ENCODE assay signal across 11 cellular contexts in genomic region chr13:40653558-40654318, GRCh38. TPM values are rescaled to one million over a fixed set of nuclear protein-coding genes. Genes with fewer than 3 reads are reported as not detected.
DNase-seq lines count a peak whose midpoint lies in the region; ATAC-seq, FAIRE-seq and TF ChIP-seq lines count a peak whose summit lies in the region.
"Had no signal": no experiment of that assay in that cellular context is flagged by ENCODE, and none has a peak within 500 bp of the region (broad histone marks: within the 10 kb centered on the region; RNA-seq: fewer than 3 reads in every experiment).

No MANE protein-coding gene starts in this region.

- no peak overlapping the region for H2AFZ ChIP-seq in smooth muscle cell (ENCODE audit: low read depth)

- no peak overlapping the region for H3K4me3 ChIP-seq in smooth muscle cell
- H3K4me3 ChIP-seq: A549 had no signal

- peak overlapping the region; percentile 48 for H3K4me2 ChIP-seq in smooth muscle cell
- H3K4me2 ChIP-seq: A549 had no signal

- H3K79me2 ChIP-seq in smooth muscle cell (ENCODE audit: low read depth), result peaks cover 74% of the 10 kb centered on the region

- ATAC-seq in HG03571 (IDR thresholded peaks at IDR 0.05; ENCODE audit: unreplicated experiment), result no peak
- ATAC-seq: A549 had no signal

- no peaks in the 10 kb centered on the region for H3K9me3 ChIP-seq in smooth muscle cell (replicated peaks; ENCODE audit: low read depth)
- H3K9me3 ChIP-seq: A549 had no signal

- WGBS in smooth muscle cell (ENCODE audit: low lambda C conversion rate), result 12% methylated on average over 3 of the region's 3 CpGs

- peak overlapping the region; percentile 56 for H3K9ac ChIP-seq in smooth muscle cell (ENCODE audit: low read depth)

- no peaks in the 10 kb centered on the region for H3K27me3 ChIP-seq in smooth muscle cell (ENCODE audit: low read depth)

- peaks cover 16% of the 10 kb centered on the region for H3F3A ChIP-seq in smooth muscle cell (ENCODE audit: low read depth)

- H3K4me1 ChIP-seq in smooth muscle cell (ENCODE audit: low read depth), result peaks cover 11% of the 10 kb centered on the region

- peak overlapping the region; percentile 88 for H3K27ac ChIP-seq in smooth muscle cell (ENCODE audit: low read depth)
- H3K27ac ChIP-seq: A549 had no signal

- FAIRE-seq in D721Med (lab: Jason Lieb, UNC), result no peak
- FAIRE-seq: A549 had no signal

- DNase-seq in SIG-M5 treated with dmso at 0.1 percent for 504 hours (lab: John Stamatoyannopoulos, UW; ENCODE audit: unreplicated experiment), result peak; percentile 19
- no peak for DNase-seq in SIG-M5 (lab: John Stamatoyannopoulos, UW)
- peak; percentile 9 for DNase-seq in NOMO-1 treated with dmso at 0.1 percent for 144 hours (lab: John Stamatoyannopoulos, UW; ENCODE audit: unreplicated experiment)
- DNase-seq in central memory CD4-positive, alpha-beta T cell, result peak; percentile 23
- no peak for DNase-seq in smooth muscle cell (lab: John Stamatoyannopoulos, UW; ENCODE audit: unreplicated experiment)
- no peak for DNase-seq in D721Med (ENCODE audit: insufficient read length, low spot score)
- no peak for DNase-seq in GM19240 (ENCODE audit: insufficient read length, low spot score)
- DNase-seq: HCEC 1CT, IMR-90 had no signal

- H3K36me3 ChIP-seq in smooth muscle cell (ENCODE audit: low read depth), result no peaks in the 10 kb centered on the region

- H4K20me1 ChIP-seq in smooth muscle cell (ENCODE audit: low read depth), result peaks cover 21% of the 10 kb centered on the region

- TF ChIP-seq CTCF in smooth muscle cell (IDR thresholded peaks at IDR 0.05; ENCODE audit: borderline replicate concordance, insufficient read depth, poor library complexity, severe bottlenecking) (no peak), D721Med (IDR thresholded peaks at IDR 0.05; ENCODE audit: insufficient read depth, missing control alignments) (no peak)

RNA-seq across cellular contexts. Expression of gene FOXO1, which starts 12.7 kb away (rescaled TPM):
- 19.9 and 20.1 TPM in 2 replicates for total RNA-seq in smooth muscle cell
- 17.0 and 17.7 TPM in 2 replicates for polyA plus RNA-seq in smooth muscle cell

Comparison
In these comparisons a context has a peak if more than half of its experiments do, and no peak if none do; other contexts are left out.
1. DNase-seq: peak in SIG-M5 treated with dmso at 0.1 percent for 504 hours (single experiment), NOMO-1 treated with dmso at 0.1 percent for 144 hours (single experiment) and central memory CD4-positive, alpha-beta T cell (single experiment); none in SIG-M5 (single experiment), smooth muscle cell (single experiment), D721Med (single experiment) and GM19240 (single experiment).